10 cellular contexts compared by ENCODE assay signal in the genomic region with DNA sequence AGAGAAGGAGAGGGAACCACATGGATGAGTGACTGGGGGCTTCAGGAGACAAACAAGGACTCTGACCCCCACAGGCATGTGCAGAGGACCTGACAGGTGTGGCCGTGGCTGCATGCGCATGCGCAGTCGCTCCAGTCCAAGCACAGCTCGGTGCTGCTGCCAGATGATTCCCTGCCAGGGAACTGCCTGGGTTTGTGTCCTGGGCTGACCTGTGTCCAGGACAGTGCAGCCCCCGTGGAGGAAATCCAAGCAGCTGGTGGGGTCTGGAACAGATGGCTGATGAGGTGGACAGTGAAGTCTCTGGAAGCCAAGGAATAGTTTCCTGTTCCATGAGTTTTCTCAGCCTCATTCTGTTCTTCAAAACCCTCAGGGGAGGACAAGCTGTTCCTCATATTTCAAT. TPM values are rescaled to one million over a fixed set of nuclear protein-coding genes. Genes with fewer than 3 reads are reported as not detected.
DNase-seq lines count a peak whose midpoint lies in the region; ATAC-seq, FAIRE-seq and TF ChIP-seq lines count a peak whose summit lies in the region.
"Had no signal": no experiment of that assay in that cellular context is flagged by ENCODE, and none has a peak within 500 bp of the region (broad histone marks: within the 10 kb centered on the region; RNA-seq: fewer than 3 reads in every experiment).

No MANE protein-coding gene starts in this region.

- no peaks in the 10 kb centered on the region for H3K27me3 ChIP-seq in CD4-positive, alpha-beta memory T cell (ENCODE audit: insufficient read depth, low read length)
- no peaks in the 10 kb centered on the region for H3K27me3 ChIP-seq in SJCRH30

- peak overlapping the region in 3 of 8 donors; percentile 53 to 93 (median 86) for H3K4me3 Mint-ChIP-seq in CD4-positive, alpha-beta memory T cell

- H3K27me3 Mint-ChIP-seq in CD4-positive, alpha-beta memory T cell = no peaks in the 10 kb centered on the region

- H3K27ac Mint-ChIP-seq in CD4-positive, alpha-beta memory T cell = peak overlapping the region; percentile 90 to 98 (median 97)

- TF ChIP-seq CTCF in fibroblast of the aortic adventitia (IDR thresholded peaks at IDR 0.05; ENCODE audit: insufficient read depth, low read length) = no peak

- H3K4me1 Mint-ChIP-seq in CD4-positive, alpha-beta memory T cell = peaks cover 51 to 85% (median 69%) of the 10 kb centered on the region in 4 donors

- TF ChIP-seq POLR2A in H54 (IDR thresholded peaks at IDR 0.05; ENCODE audit: low read depth, low read length) = no peak

- POLR2A ChIA-PET in CD4-positive, alpha-beta memory T cell (lab: Charles Lee; ENCODE audit: partially characterized antibody) = interaction anchor here (0.8 to 4.5 kb wide), 8 partner anchors 12 to 341 kb away, joined by 3 to 133 read pairs (median 8); partner anchors contain the start of genes LASP1 and RPL23

- H3K36me3 ChIP-seq in CD4-positive, alpha-beta memory T cell (ENCODE audit: insufficient read depth, low read length) = peaks cover 25% of the 10 kb centered on the region
- peaks cover 5% of the 10 kb centered on the region; the same call in 1 of the 2 replicates for H3K36me3 ChIP-seq in SJCRH30

- intact Hi-C loops in CD4-positive, alpha-beta memory T cell (cut with micrococcal nuclease) = no loop called here
- intact Hi-C loops in posterior vena cava (cut with DNase I) = no loop called here

- no peak overlapping the region for H3K4me3 ChIP-seq in CD4-positive, alpha-beta memory T cell (ENCODE audit: low read length in 2 of 2)
- H3K4me3 ChIP-seq in SJCRH30 (no peak overlapping the region), fibroblast of the aortic adventitia (ENCODE audit: low read depth, low read length) (no peak overlapping the region)

- H3K27ac ChIP-seq in CD4-positive, alpha-beta memory T cell (ENCODE audit: low read depth, low read length) = peak overlapping the region; percentile 85
- peak overlapping the region; percentile 53 for H3K27ac ChIP-seq in SJCRH30

- no peak for DNase-seq in CD4-positive, alpha-beta memory T cell
- DNase-seq in SJCRH30 (peak; percentile 53 to 57), fibroblast of the aortic adventitia (ENCODE audit: low read depth) (peak; percentile 35), posterior vena cava (ENCODE audit: low spot score) (peak; percentile 86), HuH-7.5 (ENCODE audit: low spot score) (no peak), H54 (ENCODE audit: insufficient read length, low spot score) (no peak), AG08396 (ENCODE audit: low spot score) (no peak)
- DNase-seq: activated CD8-positive, alpha-beta memory T cell treated with anti-CD3 and anti-CD28 coated beads, Interleukin-2, amount 50 U/mL, for 48 hours; erythroblast had no signal

- FAIRE-seq in H54 (lab: Jason Lieb, UNC) = no peak

- no peak for ATAC-seq in HG02840 (IDR thresholded peaks at IDR 0.05; ENCODE audit: low FRiP score, unreplicated experiment)

- H3K9me3 ChIP-seq in CD4-positive, alpha-beta memory T cell (ENCODE audit: control insufficient read depth in 1 of 2, low read length in 2 of 2) = no peaks in the 10 kb centered on the region
- no peaks in the 10 kb centered on the region for H3K9me3 ChIP-seq in SJCRH30 (replicated peaks)

- no peaks in the 10 kb centered on the region for H3K9me3 Mint-ChIP-seq in CD4-positive, alpha-beta memory T cell

- peaks cover 95% of the 10 kb centered on the region for H3K4me1 ChIP-seq in CD4-positive, alpha-beta memory T cell (ENCODE audit: insufficient read depth, low read length)
- H3K4me1 ChIP-seq in SJCRH30 = peaks cover 24% of the 10 kb centered on the region

- H3K36me3 Mint-ChIP-seq in CD4-positive, alpha-beta memory T cell = peaks cover 4 to 45% of the 10 kb centered on the region in 2 donors

- CTCF ChIA-PET in CD4-positive, alpha-beta memory T cell (lab: Charles Lee; ENCODE audit: partially characterized antibody) = interaction anchor here (0.8 to 6.4 kb wide), 5 partner anchors 11 to 86 kb away, joined by 3 to 41 read pairs (median 3); partner anchors contain the start of gene LASP1

RNA-seq across cellular contexts. Expression of gene LASP1, which starts 27.3 kb away (rescaled TPM):
- 100 to 1,000 TPM; 120 to 122 TPM for total RNA-seq in CD4-positive, alpha-beta memory T cell
- polyA plus RNA-seq in CD4-positive, alpha-beta memory T cell = 10 to 100 TPM; 32.1 to 65.3 TPM
- 36.7 and 38.8 TPM in 2 replicates for total RNA-seq in SJCRH30 (2014; rRNA removed; shearing (Covaris generic))
- total RNA-seq in fibroblast of the aortic adventitia (ENCODE audit: low replicate concordance) (65.6 and 174 TPM in 2 replicates), posterior vena cava (100 to 1,000 TPM in 1 of 2 donors, 10 to 100 TPM in 1; 95.2 to 119 TPM)

RNA-seq across cellular contexts. Expression of gene RPL23, which starts 43.7 kb away (rescaled TPM):
- 1,000 to 10,000 TPM; 1,511 to 1,572 TPM for total RNA-seq in CD4-positive, alpha-beta memory T cell
- 1,000 to 10,000 TPM in 1 of 2 donors, 100 to 1,000 TPM in 1; 728 to 1,314 TPM for polyA plus RNA-seq in CD4-positive, alpha-beta memory T cell
- total RNA-seq in SJCRH30 (2014; rRNA removed; shearing (Covaris generic)) = 2,556 and 2,769 TPM in 2 replicates
- total RNA-seq in fibroblast of the aortic adventitia (ENCODE audit: low replicate concordance) (638 and 2,401 TPM in 2 replicates), posterior vena cava (1,000 to 10,000 TPM; 1,179 to 1,230 TPM)

Comparison
In these comparisons a context has a peak if more than half of its experiments do, and no peak if none do; other contexts are left out.
1. DNase-seq: peak in SJCRH30 (2 of 2), fibroblast of the aortic adventitia (single experiment) and posterior vena cava (single experiment); none in CD4-positive, alpha-beta memory T cell (0 of 5), HuH-7.5 (single experiment), H54 (single experiment) and AG08396 (single experiment).